ENCODE assay signal across 27 cellular contexts in genomic region chr3:127027811-127028548, GRCh38. TPM values are rescaled to one million over a fixed set of nuclear protein-coding genes. Genes with fewer than 3 reads are reported as not detected.
DNase-seq lines count a peak whose midpoint lies in the region; ATAC-seq, FAIRE-seq and TF ChIP-seq lines count a peak whose summit lies in the region.
"Had no signal": no experiment of that assay in that cellular context is flagged by ENCODE, and none has a peak within 500 bp of the region (broad histone marks: within the 10 kb centered on the region; RNA-seq: fewer than 3 reads in every experiment).

No MANE protein-coding gene starts in this region.

- 66 to 86% (median 72%) methylated on average over 28 to 29 of the region's 29 CpGs for WGBS in small intestine, 3 donors

- TF ChIP-seq CTCF in endothelial cell (IDR thresholded peaks at IDR 0.05; ENCODE audit: unreplicated experiment): no peak

- no peak for FAIRE-seq in small intestine (lab: Jason Lieb, UNC)
- FAIRE-seq: A549, GM18507, H54, K562, RCC 7860 had no signal

- peaks cover 11% of the 10 kb centered on the region for H3K36me3 Mint-ChIP-seq in endothelial cell (ENCODE audit: low read depth, unreplicated experiment)
- peaks cover 0 to 5% (median 2%) of the 10 kb centered on the region in 3 donors for H3K36me3 Mint-ChIP-seq in naive thymus-derived CD8-positive, alpha-beta T cell

- H3K27me3 Mint-ChIP-seq in stimulated activated naive CD8-positive, alpha-beta T cell treated with anti-CD3 and anti-CD28 coated beads, Interleukin-15, amount 100 ng/mL, for 72 hours: no peaks in the 10 kb centered on the region
- peaks cover 6% of the 10 kb centered on the region for H3K27me3 Mint-ChIP-seq in endothelial cell (ENCODE audit: unreplicated experiment)
- no peaks in the 10 kb centered on the region for H3K27me3 Mint-ChIP-seq in naive thymus-derived CD8-positive, alpha-beta T cell
- H3K27me3 Mint-ChIP-seq: CD4-positive, alpha-beta memory T cell had no signal

- no peaks in the 10 kb centered on the region for H3K9me3 Mint-ChIP-seq in stimulated activated naive CD8-positive, alpha-beta T cell treated with anti-CD3 and anti-CD28 coated beads, Interleukin-15, amount 100 ng/mL, for 72 hours
- no peaks in the 10 kb centered on the region for H3K9me3 Mint-ChIP-seq in endothelial cell (ENCODE audit: unreplicated experiment)
- H3K9me3 Mint-ChIP-seq in naive thymus-derived CD8-positive, alpha-beta T cell: no peaks in the 10 kb centered on the region
- H3K9me3 Mint-ChIP-seq: CD4-positive, alpha-beta memory T cell had no signal

- no peak overlapping the region for H3K4me3 Mint-ChIP-seq in stimulated activated naive CD8-positive, alpha-beta T cell treated with anti-CD3 and anti-CD28 coated beads, Interleukin-15, amount 100 ng/mL, for 72 hours
- peak overlapping the region; percentile 37 for H3K4me3 Mint-ChIP-seq in endothelial cell (ENCODE audit: unreplicated experiment)
- H3K4me3 Mint-ChIP-seq in naive thymus-derived CD8-positive, alpha-beta T cell: no peak overlapping the region
- H3K4me3 Mint-ChIP-seq: CD4-positive, alpha-beta memory T cell had no signal

- no peaks in the 10 kb centered on the region for H3K27me3 ChIP-seq in small intestine (ENCODE audit: control insufficient read depth in 2 of 2, insufficient read depth in 2 of 2, low read length in 2 of 2)
- H3K27me3 ChIP-seq: SJCRH30 had no signal

- no peaks in the 10 kb centered on the region for H3K9me3 ChIP-seq in small intestine (ENCODE audit: control insufficient read depth, low read depth)
- H3K9me3 ChIP-seq: A549, SJCRH30 had no signal

- POLR2A ChIA-PET in naive thymus-derived CD8-positive, alpha-beta T cell (lab: Charles Lee): no interaction called here

- H3K36me3 ChIP-seq in small intestine (ENCODE audit: control insufficient read depth in 2 of 2, insufficient read depth in 2 of 2, low read length in 2 of 2): peaks cover 0 to 5% of the 10 kb centered on the region in 2 donors

- ATAC-seq in stimulated activated naive CD8-positive, alpha-beta T cell treated with anti-CD3 and anti-CD28 coated beads, Interleukin-15, amount 100 ng/mL, for 72 hours: peak; percentile 9
- ATAC-seq in stimulated activated naive CD8-positive, alpha-beta T cell treated with anti-CD3 and anti-CD28 coated beads, Interleukin-15, Interleukin-2, amounts not matched to agents 100 U/mL and 50 U/mL, for 24 hours: no peak
- ATAC-seq in naive thymus-derived CD8-positive, alpha-beta T cell: no peak
- ATAC-seq in HG03342 (IDR thresholded peaks at IDR 0.05; ENCODE audit: unreplicated experiment): no peak
- ATAC-seq: A549, K562 had no signal

- H3K4me1 ChIP-seq in small intestine (ENCODE audit: control insufficient read depth in 2 of 2, insufficient read depth in 1 of 2, low read depth in 1 of 2, low read length in 1 of 2): peaks cover 0 to 5% of the 10 kb centered on the region in 2 donors
- H3K4me1 ChIP-seq: A549, SJCRH30 had no signal

- no peak overlapping the region for H3K27ac Mint-ChIP-seq in stimulated activated naive CD8-positive, alpha-beta T cell treated with anti-CD3 and anti-CD28 coated beads, Interleukin-15, amount 100 ng/mL, for 72 hours
- no peak overlapping the region for H3K27ac Mint-ChIP-seq in endothelial cell (ENCODE audit: unreplicated experiment)
- no peak overlapping the region for H3K27ac Mint-ChIP-seq in naive thymus-derived CD8-positive, alpha-beta T cell

- H3K27ac ChIP-seq in small intestine (ENCODE audit: low read depth in 1 of 2, low read length in 1 of 2): no peak overlapping the region
- H3K27ac ChIP-seq: A549, SJCRH30 had no signal

- no peak overlapping the region for H3K4me3 ChIP-seq in small intestine (ENCODE audit: low read depth in 1 of 2, low read length in 2 of 2)
- H3K4me3 ChIP-seq: A549, K562, SJCRH30 had no signal

- no peaks in the 10 kb centered on the region for H3K4me1 Mint-ChIP-seq in stimulated activated naive CD8-positive, alpha-beta T cell treated with anti-CD3 and anti-CD28 coated beads, Interleukin-15, amount 100 ng/mL, for 72 hours
- no peaks in the 10 kb centered on the region for H3K4me1 Mint-ChIP-seq in endothelial cell (ENCODE audit: unreplicated experiment)
- peaks cover 0 to 5% (median 0%) of the 10 kb centered on the region in 4 donors for H3K4me1 Mint-ChIP-seq in naive thymus-derived CD8-positive, alpha-beta T cell
- H3K4me1 Mint-ChIP-seq: CD4-positive, alpha-beta memory T cell had no signal

- no peak for DNase-seq in stimulated activated naive CD8-positive, alpha-beta T cell treated with anti-CD3 and anti-CD28 coated beads, Interleukin-15, amount 100 ng/mL, for 72 hours
- DNase-seq in stimulated activated naive CD8-positive, alpha-beta T cell treated with anti-CD3 and anti-CD28 coated beads, Interleukin-15, Interleukin-2, amounts not matched to agents 100 U/mL and 50 U/mL, for 24 hours: no peak
- DNase-seq in endothelial cell (ENCODE audit: low spot score): no peak
- DNase-seq in small intestine: peak; percentile 77
- no peak for DNase-seq in naive thymus-derived CD8-positive, alpha-beta T cell
- no peak for DNase-seq in islet precursor cell
- DNase-seq: AML-193; C1 segment of cervical spinal cord; CD4-positive, alpha-beta memory T cell; COR-L47; DMS53; Kasumi-1; NCI-H1092 treated with DMSO at 0.1 percent for 48 hours; NCI-H1436; NCI-H187; NCI-H2081 treated with DMSO at 0.1 percent for 48 hours; NCI-H2171; NCI-H226; NCI-H510A; NCI-H69; SJCRH30 had no signal

RNA-seq across cellular contexts. Expression of gene PLXNA1, which starts 45.1 kb away (rescaled TPM):
- 31.8 TPM for total RNA-seq in endothelial cell (ENCODE audit: unreplicated experiment)
- 1 to 10 TPM; 1.4 to 8.0 (median 4.7) TPM for polyA plus RNA-seq in small intestine
- total RNA-seq in naive thymus-derived CD8-positive, alpha-beta T cell: 10 to 100 TPM; 13.9 to 15.8 TPM
- polyA plus RNA-seq in naive thymus-derived CD8-positive, alpha-beta T cell: under 1 TPM; 0.20 to 0.59 (median 0.24) TPM
